1 cellular context compared by ENCODE assay signal in genomic region chr22:37601540-37602442, GRCh38.
TF ChIP-seq lines count a peak whose summit lies in the region.

No MANE protein-coding gene starts in this region.

TF ChIP-seq in GM12878, 131 proteins besides CTCF, POLR2A, EP300 and RAD21:
- TF ChIP-seq, protein P1, sequence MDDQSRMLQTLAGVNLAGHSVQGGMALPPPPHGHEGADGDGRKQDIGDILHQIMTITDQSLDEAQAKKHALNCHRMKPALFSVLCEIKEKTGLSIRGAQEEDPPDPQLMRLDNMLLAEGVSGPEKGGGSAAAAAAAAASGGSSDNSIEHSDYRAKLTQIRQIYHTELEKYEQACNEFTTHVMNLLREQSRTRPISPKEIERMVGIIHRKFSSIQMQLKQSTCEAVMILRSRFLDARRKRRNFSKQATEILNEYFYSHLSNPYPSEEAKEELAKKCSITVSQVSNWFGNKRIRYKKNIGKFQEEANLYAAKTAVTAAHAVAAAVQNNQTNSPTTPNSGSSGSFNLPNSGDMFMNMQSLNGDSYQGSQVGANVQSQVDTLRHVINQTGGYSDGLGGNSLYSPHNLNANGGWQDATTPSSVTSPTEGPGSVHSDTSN (IDR thresholded peaks at IDR 0.05; ENCODE audit: insufficient replicate concordance, low read depth, low read length), result peak; percentile 89
- TF ChIP-seq PAX5 (IDR thresholded peaks at IDR 0.05; ENCODE audit: borderline replicate concordance, low read depth, low read length) (no peak), HDAC6 (IDR thresholded peaks at IDR 0.05; ENCODE audit: unreplicated experiment) (no peak), SIX5 (IDR thresholded peaks at IDR 0.05; ENCODE audit: low read depth, low read length, severe bottlenecking) (no peak), YY1 (IDR thresholded peaks at IDR 0.05; ENCODE audit: low read depth, low read length) (no peak), ESRRA (IDR thresholded peaks at IDR 0.05; ENCODE audit: low read length) (no peak), ZBTB11 (CRISPR knock-in tag; IDR thresholded peaks at IDR 0.05) (no peak), SP1 (IDR thresholded peaks at IDR 0.05; ENCODE audit: low read depth, low read length) (peak; percentile 85), DPF2 (IDR thresholded peaks at IDR 0.05) (0 out of 2 replicates have a peak, but pooled peaks have one; percentile 20), CHD2 (IDR thresholded peaks at IDR 0.05; ENCODE audit: borderline replicate concordance, low read depth, low read length) (0 out of 2 replicates have a peak, but pooled peaks have one; percentile 19), POU2F2 (IDR thresholded peaks at IDR 0.05; ENCODE audit: borderline replicate concordance, low read depth, low read length) (peak; percentile 95), FOS (IDR thresholded peaks at IDR 0.05; ENCODE audit: borderline replicate concordance, extremely low read depth, insufficient read length) (peak; percentile 28), EGR1 (IDR thresholded peaks at IDR 0.05; ENCODE audit: borderline replicate concordance in 1 of 2, low read depth in 2 of 2, low read length in 2 of 2) (no peak)
- TF ChIP-seq, protein P2, sequence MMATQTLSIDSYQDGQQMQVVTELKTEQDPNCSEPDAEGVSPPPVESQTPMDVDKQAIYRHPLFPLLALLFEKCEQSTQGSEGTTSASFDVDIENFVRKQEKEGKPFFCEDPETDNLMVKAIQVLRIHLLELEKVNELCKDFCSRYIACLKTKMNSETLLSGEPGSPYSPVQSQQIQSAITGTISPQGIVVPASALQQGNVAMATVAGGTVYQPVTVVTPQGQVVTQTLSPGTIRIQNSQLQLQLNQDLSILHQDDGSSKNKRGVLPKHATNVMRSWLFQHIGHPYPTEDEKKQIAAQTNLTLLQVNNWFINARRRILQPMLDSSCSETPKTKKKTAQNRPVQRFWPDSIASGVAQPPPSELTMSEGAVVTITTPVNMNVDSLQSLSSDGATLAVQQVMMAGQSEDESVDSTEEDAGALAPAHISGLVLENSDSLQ (IDR thresholded peaks at IDR 0.05), result peak; percentile 97
- TF ChIP-seq, protein P3, sequence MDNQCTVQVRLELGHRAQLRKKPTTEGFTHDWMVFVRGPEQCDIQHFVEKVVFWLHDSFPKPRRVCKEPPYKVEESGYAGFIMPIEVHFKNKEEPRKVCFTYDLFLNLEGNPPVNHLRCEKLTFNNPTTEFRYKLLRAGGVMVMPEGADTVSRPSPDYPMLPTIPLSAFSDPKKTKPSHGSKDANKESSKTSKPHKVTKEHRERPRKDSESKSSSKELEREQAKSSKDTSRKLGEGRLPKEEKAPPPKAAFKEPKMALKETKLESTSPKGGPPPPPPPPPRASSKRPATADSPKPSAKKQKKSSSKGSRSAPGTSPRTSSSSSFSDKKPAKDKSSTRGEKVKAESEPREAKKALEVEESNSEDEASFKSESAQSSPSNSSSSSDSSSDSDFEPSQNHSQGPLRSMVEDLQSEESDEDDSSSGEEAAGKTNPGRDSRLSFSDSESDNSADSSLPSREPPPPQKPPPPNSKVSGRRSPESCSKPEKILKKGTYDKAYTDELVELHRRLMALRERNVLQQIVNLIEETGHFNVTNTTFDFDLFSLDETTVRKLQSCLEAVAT (IDR thresholded peaks at IDR 0.05), result 0 out of 2 replicates have a peak, but pooled peaks have one; percentile 18
